ENCODE assay signal across 8 cellular contexts in genomic region chr1:247330548-247331171, GRCh38. TPM values are rescaled to one million over a fixed set of nuclear protein-coding genes. Genes with fewer than 3 reads are reported as not detected.
DNase-seq lines count a peak whose midpoint lies in the region; ATAC-seq, FAIRE-seq and TF ChIP-seq lines count a peak whose summit lies in the region.

No MANE protein-coding gene starts in this region.

- no peaks in the 10 kb centered on the region for H3K9me3 Mint-ChIP-seq in activated CD8-positive, alpha-beta T cell treated with anti-CD3 and anti-CD28 coated beads, Interleukin-2, amount 10 ng/mL, durations not matched to agents 7 days and 5 days (ENCODE audit: insufficient read depth)

- no peak for TF ChIP-seq CTCF in HFF-Myc (IDR thresholded peaks at IDR 0.05; ENCODE audit: low read depth, low read length, missing control alignments)
- no peak for TF ChIP-seq CTCF in kidney epithelial cell (IDR thresholded peaks at IDR 0.05; ENCODE audit: insufficient read depth, low read length, poor library complexity, severe bottlenecking)
- TF ChIP-seq CTCF in tibial artery (IDR thresholded peaks at IDR 0.05) = no peak
- no peak for TF ChIP-seq CTCF in D721Med (IDR thresholded peaks at IDR 0.05; ENCODE audit: insufficient read depth, missing control alignments)

- ATAC-seq in activated CD8-positive, alpha-beta T cell treated with anti-CD3 and anti-CD28 coated beads, Interleukin-2, amount 10 ng/mL, durations not matched to agents 7 days and 5 days = no peak

- H3K9me3 ChIP-seq in tibial artery = no peaks in the 10 kb centered on the region

- intact Hi-C loops in tibial artery (cut with DNase I; ENCODE audit: low total_unique reads) = loop anchor here (5.0 kb wide), 2 partner anchors 42 to 403 kb away; no protein-coding TSS in a partner anchor

- CTCF ChIA-PET in activated CD8-positive, alpha-beta T cell treated with anti-CD3 and anti-CD28 coated beads, Interleukin-2, amount 10 ng/mL, durations not matched to agents 7 days and 5 days (lab: Charles Lee) = interaction anchor here (0.8 to 2.7 kb wide), 5 partner anchors 8 to 63 kb away, joined by 3 to 7 read pairs (median 4); no protein-coding TSS in a partner anchor

- POLR2A ChIA-PET in activated CD8-positive, alpha-beta T cell treated with anti-CD3 and anti-CD28 coated beads, Interleukin-2, amount 10 ng/mL, durations not matched to agents 7 days and 5 days (lab: Charles Lee) = interaction anchor here (0.5 to 1.4 kb wide), 7 partner anchors 8 to 408 kb away, joined by 3 to 9 read pairs (median 3); no protein-coding TSS in a partner anchor

- peaks cover 29% of the 10 kb centered on the region for H3K36me3 Mint-ChIP-seq in activated CD8-positive, alpha-beta T cell treated with anti-CD3 and anti-CD28 coated beads, Interleukin-2, amount 10 ng/mL, durations not matched to agents 7 days and 5 days (ENCODE audit: low read depth)

- peak overlapping the region; percentile 88 for H3K27ac Mint-ChIP-seq in activated CD8-positive, alpha-beta T cell treated with anti-CD3 and anti-CD28 coated beads, Interleukin-2, amount 10 ng/mL, durations not matched to agents 7 days and 5 days

- peak overlapping the region; percentile 91 to 93 for H3K27ac ChIP-seq in tibial artery

- no peak for FAIRE-seq in D721Med (lab: Jason Lieb, UNC)

- H3K36me3 ChIP-seq in kidney epithelial cell (ENCODE audit: control insufficient read depth, insufficient read depth, low read length) (peaks cover 2% of the 10 kb centered on the region), tibial artery (peaks cover 10 to 38% (median 36%) of the 10 kb centered on the region in 3 donors)

- H3K4me3 Mint-ChIP-seq in activated CD8-positive, alpha-beta T cell treated with anti-CD3 and anti-CD28 coated beads, Interleukin-2, amount 10 ng/mL, durations not matched to agents 7 days and 5 days = peak overlapping the region; percentile 88

- H3K4me3 ChIP-seq in HFF-Myc (replicated peaks; ENCODE audit: low read depth, low read length) (peak overlapping the region; percentile 82), kidney epithelial cell (ENCODE audit: low read depth, low read length) (peak overlapping the region; percentile 97), tibial artery (peak overlapping the region; percentile 74 to 90)

- DNase-seq in COLO668 (lab: John Stamatoyannopoulos, UW; ENCODE audit: unreplicated experiment) (peak; percentile 41), HFF-Myc (ENCODE audit: extremely low read depth, low read depth) (no peak), kidney epithelial cell (ENCODE audit: low read depth) (no peak), tibial artery (no peak), D721Med (ENCODE audit: insufficient read length, low spot score) (no peak)
- no peak for DNase-seq in activated CD8-positive, alpha-beta T cell treated with anti-CD3 and anti-CD28 coated beads, Interleukin-2, amount 10 ng/mL, durations not matched to agents 7 days and 5 days
- DNase-seq in activated effector memory CD4-positive, alpha-beta T cell treated with Interleukin-2 at 50 U/mL for 16 hours = no peak
- DNase-seq in stimulated activated naive CD4-positive, alpha-beta T cell treated with Interleukin-2 at 50 U/mL for 16 hours (lab: John Stamatoyannopoulos, UW) = no peak

- no peaks in the 10 kb centered on the region for H3K27me3 Mint-ChIP-seq in activated CD8-positive, alpha-beta T cell treated with anti-CD3 and anti-CD28 coated beads, Interleukin-2, amount 10 ng/mL, durations not matched to agents 7 days and 5 days (ENCODE audit: low read depth)

- H3K27me3 ChIP-seq in kidney epithelial cell (ENCODE audit: control insufficient read depth, insufficient read depth, low read length) = no peaks in the 10 kb centered on the region
- H3K27me3 ChIP-seq in tibial artery = no peaks in the 10 kb centered on the region

- H3K4me1 ChIP-seq in tibial artery = peaks cover 0 to 25% (median 16%) of the 10 kb centered on the region in 4 donors

- H3K4me1 Mint-ChIP-seq in activated CD8-positive, alpha-beta T cell treated with anti-CD3 and anti-CD28 coated beads, Interleukin-2, amount 10 ng/mL, durations not matched to agents 7 days and 5 days (ENCODE audit: low read depth) = peaks cover 72% of the 10 kb centered on the region

RNA-seq across cellular contexts. Expression of gene ZNF496, which starts 1.0 kb away (rescaled TPM):
- 10 to 100 TPM; 20.5 to 22.0 TPM for total RNA-seq in activated CD8-positive, alpha-beta T cell treated with anti-CD3 and anti-CD28 coated beads, Interleukin-2, amount 10 ng/mL, durations not matched to agents 7 days and 5 days
- total RNA-seq in kidney epithelial cell = 65.7 and 91.8 TPM in 2 replicates
